1 cellular context compared by ENCODE assay signal in the genomic region with DNA sequence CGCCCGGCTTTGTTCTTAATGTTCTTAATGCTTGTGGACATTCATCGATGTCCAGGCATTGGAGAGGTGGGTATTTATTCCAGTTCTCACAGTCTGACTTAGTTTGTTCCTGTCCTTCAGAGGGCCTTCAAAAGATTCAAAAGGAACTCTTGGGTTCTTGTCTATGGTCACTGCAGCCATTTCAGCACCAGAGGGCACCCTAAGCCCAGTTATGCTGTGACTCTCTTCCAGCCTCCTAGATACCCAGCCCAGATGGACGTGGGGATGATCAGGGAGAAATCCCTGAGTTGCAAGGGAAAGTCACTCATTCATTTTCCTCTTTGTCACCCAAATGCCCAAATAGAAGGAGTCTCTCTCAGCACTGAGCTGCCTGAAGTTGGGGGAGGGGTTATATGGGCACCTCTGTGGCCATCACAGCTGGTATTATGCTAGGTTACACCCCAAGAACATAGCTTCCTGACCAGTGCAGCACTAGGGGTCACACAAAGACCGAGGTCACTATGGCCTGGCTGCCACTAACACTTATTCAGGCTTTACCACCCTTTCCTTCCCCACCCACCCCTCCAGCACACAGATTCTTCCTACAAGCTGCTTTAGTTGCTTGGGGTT.
TF ChIP-seq lines count a peak whose summit lies in the region.

No MANE protein-coding gene starts in this region.

TF ChIP-seq in GM12878, 131 proteins besides CTCF, POLR2A, EP300 and RAD21 (continued from another document):
- TF ChIP-seq, protein P1, sequence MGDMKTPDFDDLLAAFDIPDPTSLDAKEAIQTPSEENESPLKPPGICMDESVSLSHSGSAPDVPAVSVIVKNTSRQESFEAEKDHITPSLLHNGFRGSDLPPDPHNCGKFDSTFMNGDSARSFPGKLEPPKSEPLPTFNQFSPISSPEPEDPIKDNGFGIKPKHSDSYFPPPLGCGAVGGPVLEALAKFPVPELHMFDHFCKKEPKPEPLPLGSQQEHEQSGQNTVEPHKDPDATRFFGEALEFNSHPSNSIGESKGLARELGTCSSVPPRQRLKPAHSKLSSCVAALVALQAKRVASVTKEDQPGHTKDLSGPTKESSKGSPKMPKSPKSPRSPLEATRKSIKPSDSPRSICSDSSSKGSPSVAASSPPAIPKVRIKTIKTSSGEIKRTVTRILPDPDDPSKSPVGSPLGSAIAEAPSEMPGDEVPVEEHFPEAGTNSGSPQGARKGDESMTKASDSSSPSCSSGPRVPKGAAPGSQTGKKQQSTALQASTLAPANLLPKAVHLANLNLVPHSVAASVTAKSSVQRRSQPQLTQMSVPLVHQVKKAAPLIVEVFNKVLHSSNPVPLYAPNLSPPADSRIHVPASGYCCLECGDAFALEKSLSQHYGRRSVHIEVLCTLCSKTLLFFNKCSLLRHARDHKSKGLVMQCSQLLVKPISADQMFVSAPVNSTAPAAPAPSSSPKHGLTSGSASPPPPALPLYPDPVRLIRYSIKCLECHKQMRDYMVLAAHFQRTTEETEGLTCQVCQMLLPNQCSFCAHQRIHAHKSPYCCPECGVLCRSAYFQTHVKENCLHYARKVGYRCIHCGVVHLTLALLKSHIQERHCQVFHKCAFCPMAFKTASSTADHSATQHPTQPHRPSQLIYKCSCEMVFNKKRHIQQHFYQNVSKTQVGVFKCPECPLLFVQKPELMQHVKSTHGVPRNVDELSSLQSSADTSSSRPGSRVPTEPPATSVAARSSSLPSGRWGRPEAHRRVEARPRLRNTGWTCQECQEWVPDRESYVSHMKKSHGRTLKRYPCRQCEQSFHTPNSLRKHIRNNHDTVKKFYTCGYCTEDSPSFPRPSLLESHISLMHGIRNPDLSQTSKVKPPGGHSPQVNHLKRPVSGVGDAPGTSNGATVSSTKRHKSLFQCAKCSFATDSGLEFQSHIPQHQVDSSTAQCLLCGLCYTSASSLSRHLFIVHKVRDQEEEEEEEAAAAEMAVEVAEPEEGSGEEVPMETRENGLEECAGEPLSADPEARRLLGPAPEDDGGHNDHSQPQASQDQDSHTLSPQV (IDR thresholded peaks at IDR 0.05), result no peak
- TF ChIP-seq EED (IDR thresholded peaks at IDR 0.05; ENCODE audit: low read depth) (peak; percentile 34; the same call in 1 of the 2 replicates), SMC3 (IDR thresholded peaks at IDR 0.05; ENCODE audit: borderline replicate concordance, low read length) (peak; percentile 100), ZNF24 (IDR thresholded peaks at IDR 0.05) (0 out of 2 replicates have a peak, but pooled peaks have one; percentile 44), YY1 (IDR thresholded peaks at IDR 0.05; ENCODE audit: low read depth, low read length) (peak; percentile 74), ATF7 (IDR thresholded peaks at IDR 0.05; ENCODE audit: low read depth) (no peak), IKZF2 (IDR thresholded peaks at IDR 0.05) (no peak)
